26 cellular contexts compared by ENCODE assay signal in the genomic region with DNA sequence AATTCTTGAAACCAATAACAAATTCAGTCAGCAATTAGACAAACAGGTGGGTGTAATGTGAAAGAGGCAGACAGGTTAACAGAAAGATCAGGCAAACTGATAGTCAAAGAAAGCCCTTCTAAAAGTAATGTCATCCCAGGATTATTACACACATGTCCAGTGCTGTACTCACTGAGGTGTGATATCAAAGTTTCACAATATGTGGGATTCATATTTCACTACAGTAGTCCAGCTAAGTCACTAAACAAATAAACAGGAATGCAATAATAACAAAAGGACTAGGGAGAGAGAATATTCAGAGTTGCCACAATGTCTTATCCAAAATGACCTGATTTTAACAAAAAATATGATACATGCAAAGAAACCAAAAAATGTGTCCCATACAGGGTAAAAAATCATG.
DNase-seq lines count a peak whose midpoint lies in the region; ATAC-seq and TF ChIP-seq lines count a peak whose summit lies in the region.
"Had no signal": no experiment of that assay in that cellular context is flagged by ENCODE, and none has a peak within 500 bp of the region (broad histone marks: within the 10 kb centered on the region; RNA-seq: fewer than 3 reads in every experiment).

No MANE protein-coding gene starts in this region.

- DNase-seq in HCEC 1CT (peak; percentile 36), RWPE2 (ENCODE audit: low spot score) (no peak), choroid plexus epithelial cell (ENCODE audit: low read depth) (peak; percentile 41), non-pigmented ciliary epithelial cell (ENCODE audit: low read depth) (peak; percentile 23), NCI-H2029 (lab: John Stamatoyannopoulos, UW) (no peak), NCI-H146 treated with DMSO at 0.1 percent for 48 hours (lab: John Stamatoyannopoulos, UW; ENCODE audit: unreplicated experiment) (no peak)
- DNase-seq: AML-193; CD4-positive, alpha-beta T cell; COR-L47; DMS79; EL; GF-D8; NCI-H1092 treated with DMSO at 0.1 percent for 48 hours; NCI-H1436; NCI-H187 treated with DMSO at 0.1 percent for 48 hours; NCI-H2107; NCI-H446; NCI-H526; NCI-H82; RPMI8226; SHP77 treated with DMSO at 0.1 percent for 48 hours had no signal

- H3K4me1 ChIP-seq in RWPE2 (ENCODE audit: insufficient read depth, poor library complexity, severe bottlenecking) = no peaks in the 10 kb centered on the region
- H3K4me1 ChIP-seq: BLaER1 treated with 17β-estradiol and CSF1 and Interleukin-3, amounts not matched to agents 10 nM and 100 nM had no signal

- TF ChIP-seq CTCF in RWPE2 (IDR thresholded peaks at IDR 0.05; ENCODE audit: poor library complexity, severe bottlenecking) (no peak), choroid plexus epithelial cell (conservative IDR thresholded peaks at IDR 0.05; ENCODE audit: low read depth, low read length) (no peak)

- no peaks in the 10 kb centered on the region for H3K27me3 ChIP-seq in RWPE2 (ENCODE audit: insufficient read depth, poor library complexity, severe bottlenecking)
- H3K27me3 ChIP-seq: BLaER1 treated with 17β-estradiol and CSF1 and Interleukin-3, amounts not matched to agents 10 nM and 100 nM had no signal

- H3K27ac ChIP-seq in RWPE2 (ENCODE audit: poor library complexity, severe bottlenecking) = no peak overlapping the region
- H3K27ac ChIP-seq: A549; BLaER1 treated with 17β-estradiol and CSF1 and Interleukin-3, amounts not matched to agents 10 nM and 100 nM; HL-60; SK-N-MC had no signal

- peaks cover under 1% of the 10 kb centered on the region for H3K9me3 ChIP-seq in RWPE2 (ENCODE audit: severe bottlenecking)
- H3K9me3 ChIP-seq: A549 had no signal

- H3K4me3 ChIP-seq in RWPE2 (ENCODE audit: severe bottlenecking) (no peak overlapping the region), choroid plexus epithelial cell (ENCODE audit: low read depth, low read length) (no peak overlapping the region)
- H3K4me3 ChIP-seq: A549; BLaER1 treated with 17β-estradiol and CSF1 and Interleukin-3, amounts not matched to agents 10 nM and 100 nM; SK-N-MC had no signal

- peak; percentile 68; the same call in 2 of the 3 replicates for ATAC-seq in RWPE2 (ENCODE audit: low read depth)
- no peak for ATAC-seq in GM18870 (IDR thresholded peaks at IDR 0.05; ENCODE audit: unreplicated experiment)
- ATAC-seq: A549 had no signal

- H3K36me3 ChIP-seq in RWPE2 (ENCODE audit: low read depth) = no peaks in the 10 kb centered on the region
- H3K36me3 ChIP-seq: BLaER1 treated with 17β-estradiol and CSF1 and Interleukin-3, amounts not matched to agents 10 nM and 100 nM had no signal

Comparison
In these comparisons a context has a peak if more than half of its experiments do, and no peak if none do; other contexts are left out.
1. DNase-seq: peak in HCEC 1CT (single experiment), choroid plexus epithelial cell (single experiment) and non-pigmented ciliary epithelial cell (single experiment); none in RWPE2 (single experiment), NCI-H2029 (single experiment) and NCI-H146 treated with DMSO at 0.1 percent for 48 hours (single experiment).